ENCODE assay signal across 20 cellular contexts in genomic region chr1:21689531-21690165, GRCh38. TPM values are rescaled to one million over a fixed set of nuclear protein-coding genes. Genes with fewer than 3 reads are reported as not detected.
"Had no signal": no experiment of that assay in that cellular context is flagged by ENCODE, and none has a peak within 500 bp of the region (broad histone marks: within the 10 kb centered on the region; RNA-seq: fewer than 3 reads in every experiment).

No MANE protein-coding gene starts in this region.

- H3K27me3 ChIP-seq: breast epithelium had no signal

- H3K27me3 Mint-ChIP-seq: activated CD8-positive, alpha-beta memory T cell treated with anti-CD3 and anti-CD28 coated beads, Interleukin-2, amount 10 ng/mL, durations not matched to agents 7 days and 5 days; activated naive CD8-positive, alpha-beta T cell; activated T-cell treated with anti-CD3 and anti-CD28 coated beads, Interleukin-2, amount 50 U/mL, for 24 hours had no signal

- H3K4me1 Mint-ChIP-seq: activated CD8-positive, alpha-beta memory T cell treated with anti-CD3 and anti-CD28 coated beads, Interleukin-2, amount 10 ng/mL, durations not matched to agents 7 days and 5 days; WTC11 had no signal

- H3K9me3 ChIP-seq: breast epithelium had no signal

- ATAC-seq: activated CD8-positive, alpha-beta memory T cell treated with anti-CD3 and anti-CD28 coated beads, Interleukin-2, amount 10 ng/mL, durations not matched to agents 7 days and 5 days; WTC11 had no signal

- H3K9me3 Mint-ChIP-seq: activated naive CD4-positive, alpha-beta T cell treated with anti-CD3 and anti-CD28 coated beads for 36 hours; activated T-cell treated with anti-CD3 and anti-CD28 coated beads, Interleukin-2, amount 50 U/mL, for 24 hours; T-helper 1 cell treated with Interleukin-12 subunit alpha and Interleukin-12 subunit beta and Interleukin-4 antibody, amounts not matched to agents 30 μg/mL and 1 μg/mL, for 36 hours; WTC11 had no signal

- H3K27ac ChIP-seq: breast epithelium had no signal

- H3K27ac Mint-ChIP-seq: activated CD8-positive, alpha-beta memory T cell treated with anti-CD3 and anti-CD28 coated beads, Interleukin-2, amount 10 ng/mL, durations not matched to agents 7 days and 5 days; activated naive CD4-positive, alpha-beta T cell treated with anti-CD3 and anti-CD28 coated beads for 36 hours; activated naive CD8-positive, alpha-beta T cell; activated T-cell treated with anti-CD3 and anti-CD28 coated beads, Interleukin-2, amount 50 U/mL, for 24 hours; T-helper 1 cell treated with Interleukin-12 subunit alpha and Interleukin-12 subunit beta and Interleukin-4 antibody, amounts not matched to agents 30 μg/mL and 1 μg/mL, for 36 hours; WTC11 had no signal

- H3K4me3 ChIP-seq: breast epithelium had no signal

- DNase-seq: activated CD4-positive, alpha-beta T cell treated with anti-CD3 and anti-CD28 coated beads for 48 hours; activated CD4-positive, alpha-beta T cell treated with anti-CD3 and anti-CD28 coated beads, Interleukin-2, amount 50 U/mL, for 48 hours; activated CD4-positive, CD25-positive, alpha-beta regulatory T cell treated with anti-CD3 and anti-CD28 coated beads, Interleukin-2, amount 50 U/mL, for 72 hours; activated CD8-positive, alpha-beta memory T cell treated with anti-CD3 and anti-CD28 coated beads, Interleukin-2, amount 10 ng/mL, durations not matched to agents 7 days and 5 days; activated gamma-delta T cell; activated naive CD4-positive, alpha-beta T cell treated with anti-CD3 and anti-CD28 coated beads for 36 hours; activated T-cell treated with anti-CD3 and anti-CD28 coated beads, Interleukin-2, amount 50 U/mL, for 24 hours; caudate nucleus; KG1; NCI-H1092; NCI-H1417; NCI-H2081; NCI-H446; NCI-H524; SHP77 had no signal

- H3K4me3 Mint-ChIP-seq: activated CD8-positive, alpha-beta memory T cell treated with anti-CD3 and anti-CD28 coated beads, Interleukin-2, amount 10 ng/mL, durations not matched to agents 7 days and 5 days; activated naive CD4-positive, alpha-beta T cell treated with anti-CD3 and anti-CD28 coated beads for 36 hours; activated naive CD8-positive, alpha-beta T cell; activated T-cell treated with anti-CD3 and anti-CD28 coated beads, Interleukin-2, amount 50 U/mL, for 24 hours; T-helper 1 cell treated with Interleukin-12 subunit alpha and Interleukin-12 subunit beta and Interleukin-4 antibody, amounts not matched to agents 30 μg/mL and 1 μg/mL, for 36 hours; WTC11 had no signal

- H3K4me1 ChIP-seq: breast epithelium had no signal

RNA-seq across cellular contexts. Expression of gene RAP1GAP, which starts 20.5 kb away (rescaled TPM):
- total RNA-seq: MCF 10A had no signal
